8 cellular contexts compared by ENCODE assay signal in genomic region chr17:75844530-75845057, GRCh38. TPM values are rescaled to one million over a fixed set of nuclear protein-coding genes. Genes with fewer than 3 reads are reported as not detected.
A peak's percentile ranks its signal among the peaks of the same experiment; 100 is the strongest.
DNase-seq lines count a peak whose midpoint lies in the region; ATAC-seq, FAIRE-seq and TF ChIP-seq lines count a peak whose summit lies in the region.

No MANE protein-coding gene starts in this region.

- TF ChIP-seq CTCF in GM06990 (IDR thresholded peaks at IDR 0.05; ENCODE audit: insufficient read depth, low read length, poor library complexity, severe bottlenecking): no peak
- TF ChIP-seq CTCF in lung (IDR thresholded peaks at IDR 0.05; ENCODE audit: control extremely low read depth, extremely low read depth): no peak
- no peak for TF ChIP-seq CTCF in lower leg skin (IDR thresholded peaks at IDR 0.05)

- H3K36me3 Mint-ChIP-seq in activated naive CD8-positive, alpha-beta T cell treated with anti-CD3 and anti-CD28 coated beads, Interleukin-2, amount 50 U/mL, for 24 hours (ENCODE audit: low read depth): peaks cover 5% of the 10 kb centered on the region

- peaks cover 23% of the 10 kb centered on the region for H3K4me1 Mint-ChIP-seq in activated naive CD8-positive, alpha-beta T cell treated with anti-CD3 and anti-CD28 coated beads, Interleukin-2, amount 50 U/mL, for 24 hours

- 15 to 17% methylated on average over 13 to 14 of the region's 14 CpGs for WGBS in lung, 2 donors
- 11 to 16% methylated on average over 9 to 11 of the region's 14 CpGs for WGBS in lower leg skin, 2 donors

- H3K27me3 ChIP-seq in GM06990 (replicated peaks; ENCODE audit: control insufficient read depth, insufficient read depth, low read length): no peaks in the 10 kb centered on the region
- H3K27me3 ChIP-seq in lung (ENCODE audit: control insufficient read depth, insufficient read depth): no peaks in the 10 kb centered on the region

- intact Hi-C loops in lower leg skin (cut with DNase I; ENCODE audit: low total_unique reads): loop anchor here (10.0 kb wide), 1 partner anchor 70 kb away; a partner anchor contains a TSS

- H3K9me3 ChIP-seq in lung (ENCODE audit: control insufficient read depth in 2 of 2, insufficient read depth in 1 of 2, low read length in 1 of 2): no peaks in the 10 kb centered on the region

- peak overlapping the region; percentile 94 for H3K27ac Mint-ChIP-seq in activated naive CD8-positive, alpha-beta T cell treated with anti-CD3 and anti-CD28 coated beads, Interleukin-2, amount 50 U/mL, for 24 hours

- H3K36me3 ChIP-seq in GM06990 (ENCODE audit: control insufficient read depth, insufficient read depth, low read length) (peaks cover 38% of the 10 kb centered on the region), lung (ENCODE audit: control insufficient read depth in 2 of 2, insufficient read depth in 2 of 2, low read length in 2 of 2) (peaks cover 0 to 48% of the 10 kb centered on the region in 2 donors)

- no peaks in the 10 kb centered on the region for H3K27me3 Mint-ChIP-seq in activated naive CD8-positive, alpha-beta T cell treated with anti-CD3 and anti-CD28 coated beads, Interleukin-2, amount 50 U/mL, for 24 hours

- H3K4me3 ChIP-seq in GM06990 (replicated peaks; ENCODE audit: low read depth, low read length): peak overlapping the region; percentile 63
- no peak overlapping the region for H3K4me3 ChIP-seq in lung
- H3K4me3 ChIP-seq in lower leg skin (ENCODE audit: low read depth, poor library complexity, severe bottlenecking): no peak overlapping the region

- ATAC-seq in HG02981 (IDR thresholded peaks at IDR 0.05; ENCODE audit: unreplicated experiment) (peak; percentile 7), lung (ENCODE audit: insufficient read depth, low FRiP score) (peak; percentile 59)
- peak; percentile 14 for ATAC-seq in activated naive CD8-positive, alpha-beta T cell treated with anti-CD3 and anti-CD28 coated beads, Interleukin-2, amount 50 U/mL, for 24 hours

- no peak for FAIRE-seq in urothelium cell line (lab: Jason Lieb, UNC)

- H3K4me1 ChIP-seq in lung (ENCODE audit: control insufficient read depth in 2 of 2, insufficient read depth in 2 of 2, low read length in 2 of 2): peaks cover 0 to 35% of the 10 kb centered on the region in 2 donors

- H3K4me3 Mint-ChIP-seq in activated naive CD8-positive, alpha-beta T cell treated with anti-CD3 and anti-CD28 coated beads, Interleukin-2, amount 50 U/mL, for 24 hours: peak overlapping the region; percentile 92

- H3K27ac ChIP-seq in lung (ENCODE audit: low read depth in 1 of 2, low read length in 1 of 2): peak overlapping the region; percentile 78 to 93

- TF ChIP-seq POLR2A in lower leg skin (IDR thresholded peaks at IDR 0.05): no peak

- no peak for DNase-seq in GM06990 (ENCODE audit: extremely low read depth, insufficient read length)
- DNase-seq in activated naive CD8-positive, alpha-beta T cell treated with anti-CD3 and anti-CD28 coated beads, Interleukin-2, amount 50 U/mL, for 24 hours: no peak
- peak; percentile 87 for DNase-seq in lung (ENCODE audit: low spot score)
- DNase-seq in urothelium cell line (ENCODE audit: low spot score): peak; percentile 91
- no peak for DNase-seq in lower leg skin (ENCODE audit: low spot score in 2 of 2)
- no peak for DNase-seq in NCI-H2081 (lab: John Stamatoyannopoulos, UW)
- DNase-seq in cortex of kidney (lab: John Stamatoyannopoulos, UW): no peak

- H3K9me3 Mint-ChIP-seq in activated naive CD8-positive, alpha-beta T cell treated with anti-CD3 and anti-CD28 coated beads, Interleukin-2, amount 50 U/mL, for 24 hours: no peaks in the 10 kb centered on the region

RNA-seq across cellular contexts. Expression of gene UNC13D, which starts 0.4 kb away (rescaled TPM):
- total RNA-seq in lung: 100 to 1,000 TPM in 1 of 2 donors, 10 to 100 TPM in 1; 56.6 to 110 TPM
- 10 to 100 TPM; 61.2 to 85.2 TPM for polyA plus RNA-seq in lung
- total RNA-seq in lower leg skin: 1 to 10 TPM; 5.0 to 9.1 (median 7.6) TPM

RNA-seq across cellular contexts. Expression of gene WBP2, which starts 10.5 kb away (rescaled TPM):
- 100 to 1,000 TPM in 1 of 2 donors, 10 to 100 TPM in 1; 67.2 to 127 TPM for total RNA-seq in lung
- polyA plus RNA-seq in lung: 100 to 1,000 TPM; 143 to 195 TPM
- total RNA-seq in lower leg skin: 100 to 1,000 TPM in 2 of 4 donors, 10 to 100 TPM in 2; 74.2 to 149 (median 93.8) TPM

RNA-seq across cellular contexts. Expression of gene TRIM47, which starts 33.8 kb away (rescaled TPM):
- 10 to 100 TPM; 23.5 to 78.3 TPM for total RNA-seq in lung
- 10 to 100 TPM; 22.9 to 32.4 TPM for polyA plus RNA-seq in lung
- 10 to 100 TPM; 33.2 to 62.5 (median 41.5) TPM for total RNA-seq in lower leg skin

RNA-seq across cellular contexts. Expression of gene TRIM65, which starts 52.2 kb away (rescaled TPM):
- total RNA-seq in lung: 10 to 100 TPM; 12.7 to 32.9 TPM
- polyA plus RNA-seq in lung: 10 to 100 TPM; 14.6 to 27.8 TPM
- 10 to 100 TPM; 23.1 to 36.3 (median 32.2) TPM for total RNA-seq in lower leg skin

RNA-seq across cellular contexts. Expression of gene UNK, which starts 60.0 kb away (rescaled TPM):
- total RNA-seq in lung: 10 to 100 TPM; 32.8 to 72.4 TPM
- 10 to 100 TPM; 15.5 to 18.7 TPM for polyA plus RNA-seq in lung
- 10 to 100 TPM; 26.5 to 42.5 (median 31.9) TPM for total RNA-seq in lower leg skin

Comparison
In these comparisons a context has a peak if more than half of its experiments do, and no peak if none do; other contexts are left out.
1. DNase-seq: peak in lung (single experiment) and urothelium cell line (single experiment); none in GM06990 (single experiment), activated naive CD8-positive, alpha-beta T cell treated with anti-CD3 and anti-CD28 coated beads, Interleukin-2, amount 50 U/mL, for 24 hours (single experiment), lower leg skin (0 of 2), NCI-H2081 (0 of 2) and cortex of kidney (single experiment).
2. ATAC-seq: peak in every context shown above with its lines; median percentile 59 in lung; 14 in activated naive CD8-positive, alpha-beta T cell treated with anti-CD3 and anti-CD28 coated beads, Interleukin-2, amount 50 U/mL, for 24 hours; 7 in HG02981.
3. RNA of gene UNC13D, which starts 0.4 kb away (total RNA-seq): 56.6 to 110 TPM in lung; 5.0 to 9.1 TPM in lower leg skin; every median in the first group is over 4 times any median in the second.